Comparison of ENCODE assay signal across 8 cellular contexts in the genomic region with DNA sequence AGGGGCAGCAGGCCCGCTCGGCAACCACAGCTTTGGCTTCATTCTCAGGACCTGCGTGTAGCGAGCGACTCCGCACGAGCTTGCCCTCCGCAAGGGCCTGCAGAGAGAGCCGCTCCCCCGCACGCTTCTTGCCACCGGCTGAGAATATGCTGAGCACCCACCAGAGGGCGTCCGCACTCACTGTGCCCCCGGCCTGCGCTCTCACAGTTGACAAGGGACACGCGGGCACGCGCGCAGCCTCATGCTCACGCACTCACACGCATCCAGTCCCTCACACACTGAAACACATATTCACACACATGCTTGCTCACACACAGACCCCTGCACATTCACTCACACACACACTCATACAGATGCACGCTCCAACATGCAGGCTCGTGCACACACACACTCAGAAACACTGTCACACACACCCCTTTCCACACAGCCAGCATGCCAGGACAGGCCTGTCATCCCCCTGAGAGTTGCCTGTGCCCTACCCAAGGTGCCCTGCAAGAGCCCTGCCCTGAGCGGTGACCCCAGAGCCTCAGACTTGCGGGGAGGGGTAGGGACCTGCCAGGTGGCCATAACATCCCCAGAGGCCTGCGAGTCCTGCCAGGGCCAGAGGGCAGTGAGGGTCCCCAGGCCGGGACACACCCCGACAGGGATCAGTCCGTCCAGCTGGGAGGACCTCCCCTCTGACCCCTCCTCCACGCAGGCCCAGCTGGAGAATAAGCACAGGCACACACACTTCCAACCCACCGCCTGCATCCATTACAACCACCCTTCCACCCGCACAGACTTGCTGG.
DNase-seq lines count a peak whose midpoint lies in the region; ATAC-seq and TF ChIP-seq lines count a peak whose summit lies in the region.

No MANE protein-coding gene starts in this region.

- H3K27me3 Mint-ChIP-seq in nephron progenitor cell (ENCODE audit: low read depth, poor library complexity): peaks cover 12% of the 10 kb centered on the region

- no peak overlapping the region for H3K27ac Mint-ChIP-seq in nephron progenitor cell

- intact Hi-C loops in upper lobe of right lung (cut with DNase I): no loop called here

- TF ChIP-seq CTCF in nephron progenitor cell (IDR thresholded peaks at IDR 0.05) (peak; percentile 80), upper lobe of right lung (IDR thresholded peaks at IDR 0.05) (peak; percentile 66)

- ATAC-seq in HG02798 (IDR thresholded peaks at IDR 0.05; ENCODE audit: poor library complexity, unreplicated experiment) (peak; percentile 56), upper lobe of right lung (peak; percentile 81), GM21515 (IDR thresholded peaks at IDR 0.05; ENCODE audit: unreplicated experiment) (no peak)

- no peaks in the 10 kb centered on the region for H3K4me1 ChIP-seq in upper lobe of right lung

- H3K4me3 ChIP-seq in upper lobe of right lung: no peak overlapping the region

- H3K9me3 ChIP-seq in upper lobe of right lung: no peaks in the 10 kb centered on the region

- DNase-seq in Daoy (ENCODE audit: low read depth): peak; percentile 68
- DNase-seq in NOMO-1 treated with DMSO at 0.1 percent for 48 hours (lab: John Stamatoyannopoulos, UW; ENCODE audit: unreplicated experiment): peak; percentile 52
- peak; percentile 46 for DNase-seq in activated CD8-positive, alpha-beta memory T cell treated with anti-CD3 and anti-CD28 coated beads, Interleukin-2, amount 50 U/mL, for 4 hours
- peak; percentile 29 for DNase-seq in fibroblast of gingiva (ENCODE audit: low read depth)
- DNase-seq in nephron progenitor cell: peak; percentile 81
- peak; percentile 74 for DNase-seq in upper lobe of right lung

- no peak overlapping the region for H3K27ac ChIP-seq in upper lobe of right lung

- no peaks in the 10 kb centered on the region for H3K9me3 Mint-ChIP-seq in nephron progenitor cell

- H3K36me3 Mint-ChIP-seq in nephron progenitor cell (ENCODE audit: low read depth): no peaks in the 10 kb centered on the region

- H3K4me3 Mint-ChIP-seq in nephron progenitor cell: peak overlapping the region; percentile 35

- no peaks in the 10 kb centered on the region for H3K27me3 ChIP-seq in upper lobe of right lung

- peaks cover 52% of the 10 kb centered on the region for H3K4me1 Mint-ChIP-seq in nephron progenitor cell

- no peaks in the 10 kb centered on the region for H3K36me3 ChIP-seq in upper lobe of right lung

Comparison
In these comparisons a context has a peak if more than half of its experiments do, and no peak if none do; other contexts are left out.
1. DNase-seq: peak in every context shown above with its lines; median percentile 81 in nephron progenitor cell; 74 in upper lobe of right lung; 68 in Daoy; 52 in NOMO-1 treated with DMSO at 0.1 percent for 48 hours; 46 in activated CD8-positive, alpha-beta memory T cell treated with anti-CD3 and anti-CD28 coated beads, Interleukin-2, amount 50 U/mL, for 4 hours; 29 in fibroblast of gingiva.